20 cellular contexts compared by ENCODE assay signal in the genomic region with DNA sequence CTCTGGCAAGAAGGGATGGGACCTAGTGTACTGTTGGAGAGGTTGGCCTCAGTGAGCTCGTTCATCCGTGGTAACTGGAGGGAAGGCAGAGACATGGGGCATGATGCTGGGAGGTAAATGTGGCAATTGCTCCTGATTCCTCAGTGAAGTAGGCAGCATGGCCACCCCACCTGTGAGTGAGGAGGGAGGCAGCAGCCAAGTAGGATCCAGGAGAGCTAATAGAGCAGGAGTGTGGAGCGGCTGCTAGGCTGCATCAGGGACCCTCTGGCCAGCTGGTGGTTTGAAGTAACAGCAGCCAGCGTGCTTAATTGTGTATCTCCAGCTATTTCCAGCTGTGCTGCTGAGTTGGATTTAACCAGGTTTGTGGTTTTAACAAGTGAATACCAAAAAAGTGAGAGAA. TPM values are rescaled to one million over a fixed set of nuclear protein-coding genes. Genes with fewer than 3 reads are reported as not detected.
A peak's percentile ranks its signal among the peaks of the same experiment; 100 is the strongest.
DNase-seq lines count a peak whose midpoint lies in the region; ATAC-seq lines count a peak whose summit lies in the region.
"Had no signal": no experiment of that assay in that cellular context is flagged by ENCODE, and none has a peak within 500 bp of the region (broad histone marks: within the 10 kb centered on the region; RNA-seq: fewer than 3 reads in every experiment).

No MANE protein-coding gene starts in this region.

- H2BK5ac ChIP-seq in mesendoderm (ENCODE audit: low read length), result no peak overlapping the region

- ATAC-seq in activated naive CD8-positive, alpha-beta T cell treated with anti-CD3 and anti-CD28 coated beads, Interleukin-2, amount 10 ng/mL, durations not matched to agents 7 days and 5 days (ENCODE audit: low read depth), result no peak
- no peak for ATAC-seq in activated naive CD8-positive, alpha-beta T cell treated with anti-CD3 and anti-CD28 coated beads, Interleukin-2, amount 50 U/mL, for 24 hours
- ATAC-seq in stimulated activated naive B cell treated with anti-CD40 and anti-IgM and Interleukin-4, amounts not matched to agents 10 μg/mL and 1 μg/mL and 100 μg/mL, for 72 hours (replicated peaks), result no peak
- ATAC-seq: left cardiac atrium had no signal

- peaks cover 30% of the 10 kb centered on the region for H3K4me1 Mint-ChIP-seq in activated naive CD8-positive, alpha-beta T cell treated with anti-CD3 and anti-CD28 coated beads, Interleukin-2, amount 10 ng/mL, durations not matched to agents 7 days and 5 days
- peaks cover 34% of the 10 kb centered on the region for H3K4me1 Mint-ChIP-seq in activated naive CD8-positive, alpha-beta T cell treated with anti-CD3 and anti-CD28 coated beads, Interleukin-2, amount 50 U/mL, for 24 hours
- peaks cover 41% of the 10 kb centered on the region for H3K4me1 Mint-ChIP-seq in activated CD4-positive, alpha-beta memory T cell treated with anti-CD3 and anti-CD28 coated beads, Interleukin-2, amount 10 ng/mL, durations not matched to agents 7 days and 5 days
- peaks cover 23 to 36% of the 10 kb centered on the region in 2 donors for H3K4me1 Mint-ChIP-seq in stimulated activated naive B cell treated with anti-CD40 and anti-IgM and Interleukin-4, amounts not matched to agents 10 μg/mL and 1 μg/mL and 100 μg/mL, for 72 hours

- H3K36me3 ChIP-seq in mesendoderm (ENCODE audit: control insufficient read depth, insufficient read depth, low read length), result peaks cover 5% of the 10 kb centered on the region

- no peaks in the 10 kb centered on the region for H3K9me3 Mint-ChIP-seq in activated naive CD8-positive, alpha-beta T cell treated with anti-CD3 and anti-CD28 coated beads, Interleukin-2, amount 10 ng/mL, durations not matched to agents 7 days and 5 days
- no peaks in the 10 kb centered on the region for H3K9me3 Mint-ChIP-seq in activated naive CD8-positive, alpha-beta T cell treated with anti-CD3 and anti-CD28 coated beads, Interleukin-2, amount 50 U/mL, for 24 hours
- H3K9me3 Mint-ChIP-seq in activated CD4-positive, alpha-beta memory T cell treated with anti-CD3 and anti-CD28 coated beads, Interleukin-2, amount 10 ng/mL, durations not matched to agents 7 days and 5 days, result no peaks in the 10 kb centered on the region
- H3K9me3 Mint-ChIP-seq in stimulated activated naive B cell treated with anti-CD40 and anti-IgM and Interleukin-4, amounts not matched to agents 10 μg/mL and 1 μg/mL and 100 μg/mL, for 72 hours, result no peaks in the 10 kb centered on the region

- CTCF ChIA-PET in activated CD4-positive, alpha-beta memory T cell treated with anti-CD3 and anti-CD28 coated beads, Interleukin-2, amount 10 ng/mL, durations not matched to agents 7 days and 5 days (lab: Charles Lee), result interaction anchor here (1.2 kb wide), 1 partner anchor 15 kb away, joined by 3 read pairs; no protein-coding TSS in a partner anchor

- no peak overlapping the region for H2BK120ac ChIP-seq in mesendoderm (ENCODE audit: low read depth, low read length)

- H3K4me3 Mint-ChIP-seq in activated naive CD8-positive, alpha-beta T cell treated with anti-CD3 and anti-CD28 coated beads, Interleukin-2, amount 10 ng/mL, durations not matched to agents 7 days and 5 days, result no peak overlapping the region
- H3K4me3 Mint-ChIP-seq in activated naive CD8-positive, alpha-beta T cell treated with anti-CD3 and anti-CD28 coated beads, Interleukin-2, amount 50 U/mL, for 24 hours, result no peak overlapping the region
- H3K4me3 Mint-ChIP-seq in activated CD4-positive, alpha-beta memory T cell treated with anti-CD3 and anti-CD28 coated beads, Interleukin-2, amount 10 ng/mL, durations not matched to agents 7 days and 5 days, result no peak overlapping the region
- H3K4me3 Mint-ChIP-seq in stimulated activated naive B cell treated with anti-CD40 and anti-IgM and Interleukin-4, amounts not matched to agents 10 μg/mL and 1 μg/mL and 100 μg/mL, for 72 hours, result no peak overlapping the region

- POLR2A ChIA-PET in activated naive CD8-positive, alpha-beta T cell treated with anti-CD3 and anti-CD28 coated beads, Interleukin-2, amount 10 ng/mL, durations not matched to agents 7 days and 5 days (lab: Charles Lee), result no interaction called here
- POLR2A ChIA-PET in activated CD4-positive, alpha-beta memory T cell treated with anti-CD3 and anti-CD28 coated beads, Interleukin-2, amount 10 ng/mL, durations not matched to agents 7 days and 5 days (lab: Charles Lee), result interaction anchor here (1.0 to 1.6 kb wide), 4 partner anchors 9 to 167 kb away, joined by 3 to 5 read pairs (median 4); no protein-coding TSS in a partner anchor

- peak overlapping the region; percentile 31 for H3K27ac Mint-ChIP-seq in activated naive CD8-positive, alpha-beta T cell treated with anti-CD3 and anti-CD28 coated beads, Interleukin-2, amount 10 ng/mL, durations not matched to agents 7 days and 5 days
- H3K27ac Mint-ChIP-seq in activated naive CD8-positive, alpha-beta T cell treated with anti-CD3 and anti-CD28 coated beads, Interleukin-2, amount 50 U/mL, for 24 hours, result no peak overlapping the region
- peak overlapping the region; percentile 8 for H3K27ac Mint-ChIP-seq in activated CD4-positive, alpha-beta memory T cell treated with anti-CD3 and anti-CD28 coated beads, Interleukin-2, amount 10 ng/mL, durations not matched to agents 7 days and 5 days
- H3K27ac Mint-ChIP-seq in stimulated activated naive B cell treated with anti-CD40 and anti-IgM and Interleukin-4, amounts not matched to agents 10 μg/mL and 1 μg/mL and 100 μg/mL, for 72 hours, result peak overlapping the region; percentile 10

- no peaks in the 10 kb centered on the region for H3K79me2 ChIP-seq in mesendoderm (ENCODE audit: control insufficient read depth, insufficient read depth, low read length)

- peaks cover 8% of the 10 kb centered on the region for H3K79me1 ChIP-seq in mesendoderm (ENCODE audit: low read length)

- H3K56ac ChIP-seq in mesendoderm (ENCODE audit: low read length), result no peak overlapping the region

- no peak overlapping the region for H3K23ac ChIP-seq in mesendoderm (ENCODE audit: low read length)

- H3K36me3 Mint-ChIP-seq in activated naive CD8-positive, alpha-beta T cell treated with anti-CD3 and anti-CD28 coated beads, Interleukin-2, amount 10 ng/mL, durations not matched to agents 7 days and 5 days, result peaks cover 55% of the 10 kb centered on the region
- peaks cover 57% of the 10 kb centered on the region for H3K36me3 Mint-ChIP-seq in activated naive CD8-positive, alpha-beta T cell treated with anti-CD3 and anti-CD28 coated beads, Interleukin-2, amount 50 U/mL, for 24 hours (ENCODE audit: low read depth)
- peaks cover 78% of the 10 kb centered on the region for H3K36me3 Mint-ChIP-seq in activated CD4-positive, alpha-beta memory T cell treated with anti-CD3 and anti-CD28 coated beads, Interleukin-2, amount 10 ng/mL, durations not matched to agents 7 days and 5 days (ENCODE audit: low read depth)
- H3K36me3 Mint-ChIP-seq in stimulated activated naive B cell treated with anti-CD40 and anti-IgM and Interleukin-4, amounts not matched to agents 10 μg/mL and 1 μg/mL and 100 μg/mL, for 72 hours, result peaks cover 46 to 55% of the 10 kb centered on the region in 2 donors

- no peak overlapping the region for H4K8ac ChIP-seq in mesendoderm (ENCODE audit: low read depth, low read length)

- H3K4ac ChIP-seq in mesendoderm (ENCODE audit: low read depth, low read length), result no peak overlapping the region

- H2BK15ac ChIP-seq in mesendoderm (replicated peaks; ENCODE audit: low read depth), result no peak overlapping the region

- no peak overlapping the region for H3K27ac ChIP-seq in mesendoderm (ENCODE audit: low read depth, low read length)
- H3K27ac ChIP-seq: prostate gland, SJSA1 had no signal

- H3K4me3 ChIP-seq in mesendoderm (ENCODE audit: low read length), result no peak overlapping the region
- H3K4me3 ChIP-seq: prostate gland, SJSA1 had no signal

- no peaks in the 10 kb centered on the region for H3K27me3 Mint-ChIP-seq in activated naive CD8-positive, alpha-beta T cell treated with anti-CD3 and anti-CD28 coated beads, Interleukin-2, amount 10 ng/mL, durations not matched to agents 7 days and 5 days
- no peaks in the 10 kb centered on the region for H3K27me3 Mint-ChIP-seq in activated naive CD8-positive, alpha-beta T cell treated with anti-CD3 and anti-CD28 coated beads, Interleukin-2, amount 50 U/mL, for 24 hours
- no peaks in the 10 kb centered on the region for H3K27me3 Mint-ChIP-seq in activated CD4-positive, alpha-beta memory T cell treated with anti-CD3 and anti-CD28 coated beads, Interleukin-2, amount 10 ng/mL, durations not matched to agents 7 days and 5 days
- no peaks in the 10 kb centered on the region for H3K27me3 Mint-ChIP-seq in stimulated activated naive B cell treated with anti-CD40 and anti-IgM and Interleukin-4, amounts not matched to agents 10 μg/mL and 1 μg/mL and 100 μg/mL, for 72 hours

- no peak for DNase-seq in activated naive CD8-positive, alpha-beta T cell treated with anti-CD3 and anti-CD28 coated beads, Interleukin-2, amount 10 ng/mL, durations not matched to agents 7 days and 5 days
- DNase-seq in activated naive CD8-positive, alpha-beta T cell treated with anti-CD3 and anti-CD28 coated beads, Interleukin-2, amount 50 U/mL, for 24 hours, result no peak
- no peak for DNase-seq in activated CD4-positive, alpha-beta memory T cell treated with anti-CD3 and anti-CD28 coated beads, Interleukin-2, amount 10 ng/mL, durations not matched to agents 7 days and 5 days
- DNase-seq in mesendoderm (peak; percentile 22), NCI-H187 (lab: John Stamatoyannopoulos, UW) (no peak), NCI-H1436 (lab: John Stamatoyannopoulos, UW) (no peak), NCI-H1417 treated with DMSO at 0.1 percent for 48 hours (lab: John Stamatoyannopoulos, UW) (no peak)
- DNase-seq in stimulated activated naive B cell treated with anti-CD40 and anti-IgM and Interleukin-4, amounts not matched to agents 10 μg/mL and 1 μg/mL and 100 μg/mL, for 72 hours, result no peak
- DNase-seq: activated CD4-positive, CD25-positive, alpha-beta regulatory T cell; COR-L47; left cardiac atrium; mesenchymal stem cell; NCI-H1092 treated with DMSO at 0.1 percent for 48 hours; NCI-H2081 treated with DMSO at 0.1 percent for 48 hours; NCI-H510A treated with DMSO at 0.1 percent for 48 hours; stimulated activated CD4-positive, alpha-beta T cell treated with anti-CD3 and anti-CD28 coated beads, Interleukin-2, amount 100 ng/mL, for 24 hours; T1000; trophoblast cell had no signal

- no CpG with 5 or more reads among the region's 4 CpGs for WGBS in mesendoderm (ENCODE audit: extremely low coverage, insufficient coverage, low lambda C conversion rate)

- H2AK5ac ChIP-seq in mesendoderm (ENCODE audit: low read length), result no peak overlapping the region

- no peak overlapping the region for H3K9ac ChIP-seq in mesendoderm (ENCODE audit: low read length)

- no peak overlapping the region for H3K18ac ChIP-seq in mesendoderm (ENCODE audit: low read length)

- no peaks in the 10 kb centered on the region for H3K4me1 ChIP-seq in mesendoderm (ENCODE audit: control insufficient read depth, low read depth, low read length)
- H3K4me1 ChIP-seq: prostate gland, SJSA1 had no signal

- H3K27me3 ChIP-seq in mesendoderm (ENCODE audit: insufficient read depth, low read length, poor library complexity), result no peaks in the 10 kb centered on the region
- H3K27me3 ChIP-seq: SJSA1 had no signal

- no peak overlapping the region for H4K5ac ChIP-seq in mesendoderm (ENCODE audit: low read length)

- H3K4me2 ChIP-seq in mesendoderm (ENCODE audit: low read length), result no peak overlapping the region

RNA-seq across cellular contexts. Expression of gene TM9SF2, which starts 24.7 kb away (rescaled TPM):
- 10 to 100 TPM; 58.4 to 59.7 TPM for total RNA-seq in activated naive CD8-positive, alpha-beta T cell treated with anti-CD3 and anti-CD28 coated beads, Interleukin-2, amount 10 ng/mL, durations not matched to agents 7 days and 5 days
- 10 to 100 TPM; 84.5 to 88.6 TPM for total RNA-seq in activated CD4-positive, alpha-beta memory T cell treated with anti-CD3 and anti-CD28 coated beads, Interleukin-2, amount 10 ng/mL, durations not matched to agents 7 days and 5 days
- 71.2 TPM for polyA plus RNA-seq in mesendoderm (2013, experiment 1 of 2)
- polyA plus RNA-seq in mesendoderm (2013, experiment 2 of 2), result 70.4 TPM
